Comparison of ENCODE assay signal across 8 cellular contexts in genomic region chr2:64049633-64050220, GRCh38. TPM values are rescaled to one million over a fixed set of nuclear protein-coding genes. Genes with fewer than 3 reads are reported as not detected.
A peak's percentile ranks its signal among the peaks of the same experiment; 100 is the strongest.
DNase-seq lines count a peak whose midpoint lies in the region; ATAC-seq and TF ChIP-seq lines count a peak whose summit lies in the region.

No MANE protein-coding gene starts in this region.

- H3K4me3 ChIP-seq in coronary artery = no peak overlapping the region

- TF ChIP-seq CTCF in coronary artery (IDR thresholded peaks at IDR 0.05) = peak; percentile 73

- no peak overlapping the region for H3K27ac ChIP-seq in coronary artery

- peak; percentile 73 for DNase-seq in CD1c-positive myeloid dendritic cell (ENCODE audit: extremely low spot score)
- peak; percentile 61 for DNase-seq in GM19240 (ENCODE audit: insufficient read length, low spot score)
- DNase-seq in NCI-H69 (lab: John Stamatoyannopoulos, UW) = peak; percentile 75
- peak; percentile 65 for DNase-seq in activated CD4-positive, alpha-beta T cell treated with anti-CD3 and anti-CD28 coated beads, Interleukin-2, amount 50 U/mL, for 1 hour
- DNase-seq in coronary artery (ENCODE audit: low spot score) = no peak
- peak; percentile 82 to 86 for DNase-seq in lung microvascular endothelial cell (ENCODE audit: low read depth in 2 of 2)
- DNase-seq in stimulated activated CD8-positive, alpha-beta memory T cell treated with anti-CD3 and anti-CD28 coated beads, Interleukin-2, amount 100 ng/mL, for 48 hours (ENCODE audit: low read depth in 2 of 2) = peak; percentile 18 to 40

- ATAC-seq in HG03439 (IDR thresholded peaks at IDR 0.05; ENCODE audit: unreplicated experiment) = peak; percentile 83

RNA-seq across cellular contexts. Expression of gene VPS54, which starts 30.5 kb away (rescaled TPM):
- 13.9 and 15.7 TPM in 2 replicates for total RNA-seq in lung microvascular endothelial cell
